Comparison of ENCODE assay signal across 9 cellular contexts in the genomic region with DNA sequence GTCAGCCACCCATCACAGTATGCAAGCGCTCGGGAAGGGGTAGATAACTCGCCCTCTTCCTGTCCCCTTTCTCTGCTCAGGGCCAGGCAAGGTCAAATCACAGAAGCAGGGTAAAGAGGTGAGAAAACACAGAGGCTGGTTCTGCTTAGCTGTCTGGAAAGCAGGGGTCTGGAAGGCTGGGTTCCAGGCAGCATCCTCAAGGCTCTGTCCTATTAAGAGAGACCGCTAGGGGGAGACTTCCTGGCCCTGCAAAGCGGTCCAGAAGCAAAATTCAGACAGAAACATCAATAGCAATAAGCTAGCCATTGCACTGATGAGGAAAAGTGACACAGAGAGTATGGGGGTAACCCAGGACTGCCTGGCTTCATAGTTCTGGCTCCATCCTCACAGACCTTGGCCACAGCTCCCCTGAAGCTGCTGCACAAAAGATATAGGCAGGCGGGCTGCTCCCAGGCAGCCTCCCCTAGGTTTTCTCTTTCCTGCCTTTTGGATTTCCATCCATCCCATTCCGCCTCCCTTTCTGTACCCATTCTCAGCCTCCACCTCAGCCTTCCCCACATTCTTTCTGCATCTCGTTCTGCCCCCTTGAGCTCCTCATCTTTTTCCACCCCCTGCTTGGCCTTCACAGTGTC.
DNase-seq lines count a peak whose midpoint lies in the region; ATAC-seq, FAIRE-seq and TF ChIP-seq lines count a peak whose summit lies in the region.
"Had no signal": no experiment of that assay in that cellular context is flagged by ENCODE, and none has a peak within 500 bp of the region (broad histone marks: within the 10 kb centered on the region; RNA-seq: fewer than 3 reads in every experiment).

No MANE protein-coding gene starts in this region.

- H3K4me1 ChIP-seq in lower lobe of right lung (no peaks in the 10 kb centered on the region), stomach (no peaks in the 10 kb centered on the region)

- TF ChIP-seq CTCF in D721Med (IDR thresholded peaks at IDR 0.05; ENCODE audit: insufficient read depth, missing control alignments) (peak; percentile 51), lower lobe of right lung (IDR thresholded peaks at IDR 0.05) (peak; percentile 51), stomach (IDR thresholded peaks at IDR 0.05) (no peak)

- no peak for TF ChIP-seq POLR2A in stomach (IDR thresholded peaks at IDR 0.05)

- intact Hi-C loops in lower lobe of right lung (cut with DNase I) (no loop called here), stomach (cut with DNase I; ENCODE audit: low total_unique reads) (no loop called here)

- H3K4me3 ChIP-seq in lower lobe of right lung: no peak overlapping the region
- no peak overlapping the region for H3K4me3 ChIP-seq in stomach

- H3K27me3 ChIP-seq in lower lobe of right lung (ENCODE audit: low read depth): no peaks in the 10 kb centered on the region
- H3K27me3 ChIP-seq in stomach: no peaks in the 10 kb centered on the region

- H3K27ac ChIP-seq in lower lobe of right lung (no peak overlapping the region), stomach (no peak overlapping the region)

- ATAC-seq in lower lobe of right lung (peak in 1 of 2 donors; percentile 18), HG03571 (IDR thresholded peaks at IDR 0.05; ENCODE audit: unreplicated experiment) (no peak)

- no peak for TF ChIP-seq EP300 in stomach (IDR thresholded peaks at IDR 0.05)

- FAIRE-seq in D721Med (lab: Jason Lieb, UNC): no peak

- H3K36me3 ChIP-seq in lower lobe of right lung: no peaks in the 10 kb centered on the region
- H3K36me3 ChIP-seq in stomach: no peaks in the 10 kb centered on the region

- H3K9me3 ChIP-seq in lower lobe of right lung (no peaks in the 10 kb centered on the region), stomach (peaks cover 0 to 13% (median 8%) of the 10 kb centered on the region in 4 donors)

- DNase-seq in D721Med (ENCODE audit: insufficient read length, low spot score): peak; percentile 35
- peak; percentile 26 for DNase-seq in HuH-7 (ENCODE audit: low spot score)
- DNase-seq in astrocyte of the hippocampus (ENCODE audit: low read depth, low spot score): peak; percentile 64
- DNase-seq in lower lobe of right lung: no peak
- no peak for DNase-seq in NCI-H2227 (lab: John Stamatoyannopoulos, UW; ENCODE audit: unreplicated experiment)
- no peak for DNase-seq in stomach
- no peak for DNase-seq in occipital lobe (lab: John Stamatoyannopoulos, UW)
- DNase-seq: naive B cell had no signal

- 60 to 74% (median 70%) methylated on average over 8 of the region's 8 CpGs for WGBS in stomach, 5 donors

Comparison
In these comparisons a context has a peak if more than half of its experiments do, and no peak if none do; other contexts are left out.
1. DNase-seq: peak in D721Med (single experiment), HuH-7 (single experiment) and astrocyte of the hippocampus (single experiment); none in lower lobe of right lung (single experiment), NCI-H2227 (single experiment), stomach (single experiment) and occipital lobe (single experiment).
2. CTCF ChIP-seq: peak in D721Med (single experiment) and lower lobe of right lung (single experiment); none in stomach (0 of 7).